ENCODE assay signal across 8 cellular contexts in the genomic region with DNA sequence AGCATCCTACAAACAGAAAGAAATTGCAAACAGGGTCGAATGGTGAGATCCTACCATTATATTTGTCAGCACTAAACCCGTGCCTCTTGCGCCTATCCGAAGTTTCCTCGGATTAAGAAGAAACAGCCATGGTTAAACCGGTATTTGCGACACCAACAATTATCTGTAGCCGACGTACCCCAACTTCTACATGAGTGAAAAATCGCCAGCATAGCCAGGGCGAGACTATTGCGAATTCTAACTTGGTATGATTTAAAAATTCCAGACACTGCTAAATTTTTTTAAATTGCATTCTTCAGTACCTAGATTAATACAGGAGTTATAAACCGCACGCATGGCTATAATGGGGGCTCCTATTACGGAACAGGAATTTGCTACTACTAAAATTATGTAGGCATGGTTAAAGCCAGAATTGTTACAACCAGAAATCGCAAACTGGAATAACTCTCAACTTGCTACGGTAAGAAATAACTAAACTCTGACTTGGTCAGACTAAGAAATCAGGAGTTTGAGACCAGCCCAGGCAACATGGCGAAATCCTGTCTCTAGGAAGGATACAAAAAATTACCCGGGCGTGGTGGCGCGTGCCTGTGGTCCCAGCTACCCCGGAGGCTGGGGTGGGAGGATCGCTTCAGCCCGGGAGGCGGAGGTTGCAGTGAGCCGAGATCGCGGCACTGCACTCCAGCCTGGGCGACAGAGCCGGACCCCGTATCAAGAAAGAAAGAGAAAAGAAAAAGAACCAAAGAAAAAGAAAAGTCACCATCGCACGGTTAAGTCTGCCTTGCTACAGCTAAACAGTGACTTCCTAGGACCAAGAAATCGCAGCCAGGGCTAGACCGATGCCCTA. TPM values are rescaled to one million over a fixed set of nuclear protein-coding genes. Genes with fewer than 3 reads are reported as not detected.
DNase-seq lines count a peak whose midpoint lies in the region; ATAC-seq and TF ChIP-seq lines count a peak whose summit lies in the region.

No MANE protein-coding gene starts in this region.

- H3K27me3 Mint-ChIP-seq in activated T-cell treated with anti-CD3 and anti-CD28 coated beads, Interleukin-2, amount 50 U/mL, for 72 hours (ENCODE audit: low read depth), result no peaks in the 10 kb centered on the region
- no peaks in the 10 kb centered on the region for H3K27me3 Mint-ChIP-seq in natural killer cell treated with Interleukin-12 subunit alpha and Interleukin-12 subunit beta and Interleukin-15 and Interleukin-18, amount 100 ng/mL, for 72 hours

- H3K9ac ChIP-seq in fibroblast of lung (ENCODE audit: insufficient read depth, low read length), result peak overlapping the region; percentile 95

- peak; percentile 22 for ATAC-seq in HG02840 (IDR thresholded peaks at IDR 0.05; ENCODE audit: low FRiP score, unreplicated experiment)
- peak in 1 of 2 donors; percentile 4 for ATAC-seq in activated T-cell treated with anti-CD3 and anti-CD28 coated beads, Interleukin-2, amount 50 U/mL, for 72 hours (replicated peaks in 1 of 2)
- peak; percentile 25 to 37 for ATAC-seq in natural killer cell treated with Interleukin-12 subunit alpha and Interleukin-12 subunit beta and Interleukin-15 and Interleukin-18, amount 100 ng/mL, for 72 hours
- ATAC-seq in GM21737 (IDR thresholded peaks at IDR 0.05; ENCODE audit: unreplicated experiment), result no peak

- H3K4me1 Mint-ChIP-seq in activated T-cell treated with anti-CD3 and anti-CD28 coated beads, Interleukin-2, amount 50 U/mL, for 72 hours (ENCODE audit: low read depth), result peaks cover 41% of the 10 kb centered on the region
- peaks cover 39 to 41% of the 10 kb centered on the region in 2 donors for H3K4me1 Mint-ChIP-seq in natural killer cell treated with Interleukin-12 subunit alpha and Interleukin-12 subunit beta and Interleukin-15 and Interleukin-18, amount 100 ng/mL, for 72 hours (ENCODE audit: low read depth in 2 of 2)

- H3K9me3 Mint-ChIP-seq in activated T-cell treated with anti-CD3 and anti-CD28 coated beads, Interleukin-2, amount 50 U/mL, for 72 hours, result no peaks in the 10 kb centered on the region
- no peaks in the 10 kb centered on the region for H3K9me3 Mint-ChIP-seq in natural killer cell treated with Interleukin-12 subunit alpha and Interleukin-12 subunit beta and Interleukin-15 and Interleukin-18, amount 100 ng/mL, for 72 hours

- no peak overlapping the region for H2AFZ ChIP-seq in fibroblast of lung (ENCODE audit: low read length)

- H3K79me2 ChIP-seq in fibroblast of lung (ENCODE audit: control insufficient read depth, insufficient read depth, low read length), result peaks cover 85% of the 10 kb centered on the region

- no peak for TF ChIP-seq EP300 in suprapubic skin (IDR thresholded peaks at IDR 0.05)

- H3K27me3 ChIP-seq in fibroblast of lung (ENCODE audit: control insufficient read depth, insufficient read depth, low read length), result no peaks in the 10 kb centered on the region
- H3K27me3 ChIP-seq in suprapubic skin, result no peaks in the 10 kb centered on the region

- peaks cover 21 to 23% of the 10 kb centered on the region in 2 donors for H3K36me3 Mint-ChIP-seq in activated T-cell treated with anti-CD3 and anti-CD28 coated beads, Interleukin-2, amount 50 U/mL, for 72 hours (ENCODE audit: insufficient read depth in 2 of 2)
- H3K36me3 Mint-ChIP-seq in natural killer cell treated with Interleukin-12 subunit alpha and Interleukin-12 subunit beta and Interleukin-15 and Interleukin-18, amount 100 ng/mL, for 72 hours, result peaks cover 6% of the 10 kb centered on the region

- H3K27ac Mint-ChIP-seq in activated T-cell treated with anti-CD3 and anti-CD28 coated beads, Interleukin-2, amount 50 U/mL, for 72 hours, result peak overlapping the region; percentile 100
- H3K27ac Mint-ChIP-seq in natural killer cell treated with Interleukin-12 subunit alpha and Interleukin-12 subunit beta and Interleukin-15 and Interleukin-18, amount 100 ng/mL, for 72 hours, result peak overlapping the region; percentile 93 to 95

- TF ChIP-seq CTCF in fibroblast of lung (conservative IDR thresholded peaks at IDR 0.05 in 1 of 2, IDR thresholded peaks at IDR 0.05 in 1 of 2; ENCODE audit: low read depth in 1 of 2, low read length in 2 of 2), result no peak
- no peak for TF ChIP-seq CTCF in suprapubic skin (IDR thresholded peaks at IDR 0.05)

- H3K4me3 ChIP-seq in fibroblast of lung (replicated peaks in 1 of 4; ENCODE audit: control extremely low read depth in 1 of 4, insufficient read depth in 1 of 4, low read depth in 3 of 4, low read length in 4 of 4), result peak overlapping the region; percentile 80 to 99 (median 92)
- H3K4me3 ChIP-seq in suprapubic skin, result peak overlapping the region; percentile 74

- under 1% methylated on average over 36 of the region's 36 CpGs for WGBS in suprapubic skin

- peak overlapping the region; percentile 100 for H3K4me2 ChIP-seq in fibroblast of lung (ENCODE audit: extremely low read depth, insufficient read depth, low read length)

- no peaks in the 10 kb centered on the region for H3K9me3 ChIP-seq in fibroblast of lung (ENCODE audit: control insufficient read depth, insufficient read depth, low read depth, low read length)
- no peaks in the 10 kb centered on the region for H3K9me3 ChIP-seq in suprapubic skin

- H4K20me1 ChIP-seq in fibroblast of lung (ENCODE audit: control insufficient read depth, extremely low read depth, insufficient read depth, low read length), result no peaks in the 10 kb centered on the region

- H3K36me3 ChIP-seq in fibroblast of lung (ENCODE audit: control insufficient read depth, insufficient read depth, low read length) (peaks cover 2% of the 10 kb centered on the region), suprapubic skin (peaks cover 1% of the 10 kb centered on the region)

- TF ChIP-seq POLR2A in suprapubic skin (IDR thresholded peaks at IDR 0.05), result no peak

- DNase-seq in GF-D8 (lab: John Stamatoyannopoulos, UW) (peak; percentile 28), NCI-H748 (lab: John Stamatoyannopoulos, UW; ENCODE audit: unreplicated experiment) (peak; percentile 84), fibroblast of lung (ENCODE audit: low read depth in 2 of 2) (peak; percentile 63 to 73), suprapubic skin (ENCODE audit: low spot score in 2 of 2) (peak; percentile 84 to 88)
- DNase-seq in activated T-cell treated with anti-CD3 and anti-CD28 coated beads, Interleukin-2, amount 50 U/mL, for 72 hours, result peak; percentile 51 to 69
- peak; percentile 77 for DNase-seq in natural killer cell treated with Interleukin-12 subunit alpha and Interleukin-12 subunit beta and Interleukin-15 and Interleukin-18, amount 100 ng/mL, for 72 hours (ENCODE audit: low spot score)

- peaks cover 23% of the 10 kb centered on the region for H3K4me1 ChIP-seq in fibroblast of lung (ENCODE audit: control insufficient read depth, extremely low read depth, insufficient read depth, low read length)
- H3K4me1 ChIP-seq in suprapubic skin, result peaks cover 33% of the 10 kb centered on the region

- peak overlapping the region; percentile 100 for H3K27ac ChIP-seq in fibroblast of lung (ENCODE audit: insufficient read depth, low read length)
- peak overlapping the region; percentile 97 for H3K27ac ChIP-seq in suprapubic skin

- peak overlapping the region; percentile 97 to 99 for H3K4me3 Mint-ChIP-seq in activated T-cell treated with anti-CD3 and anti-CD28 coated beads, Interleukin-2, amount 50 U/mL, for 72 hours
- peak overlapping the region; percentile 96 for H3K4me3 Mint-ChIP-seq in natural killer cell treated with Interleukin-12 subunit alpha and Interleukin-12 subunit beta and Interleukin-15 and Interleukin-18, amount 100 ng/mL, for 72 hours

RNA-seq across cellular contexts. Expression of a gene that starts 25.5 kb away (rescaled TPM):
- total RNA-seq in activated T-cell treated with anti-CD3 and anti-CD28 coated beads, Interleukin-2, amount 50 U/mL, for 72 hours, result 10 to 100 TPM in 1 of 2 donors, 1 to 10 TPM in 1; 9.9 to 10.0 TPM
- 1.8 and 3.1 TPM in 2 replicates for total RNA-seq in fibroblast of lung
- polyA plus RNA-seq in fibroblast of lung, result 0.61 and 1.4 TPM in 2 replicates
- polyA plus RNA-seq in fibroblast of lung (2012), result 0.69 and 2.1 TPM in 2 replicates
- polyA minus RNA-seq in fibroblast of lung (ENCODE audit: low replicate concordance), result 2.2 and 2.3 TPM in 2 replicates
- 1 to 10 TPM; 4.8 to 6.9 TPM for total RNA-seq in natural killer cell treated with Interleukin-12 subunit alpha and Interleukin-12 subunit beta and Interleukin-15 and Interleukin-18, amount 100 ng/mL, for 72 hours
- 1 to 10 TPM in 1 of 4 donors, under 1 TPM in 2, not detected in 1; 0.39 to 3.1 (median 0.89) TPM for total RNA-seq in suprapubic skin

RNA-seq across cellular contexts. Expression of a gene that starts 55.1 kb away (rescaled TPM):
- 10 to 100 TPM; 42.9 to 52.2 TPM for total RNA-seq in activated T-cell treated with anti-CD3 and anti-CD28 coated beads, Interleukin-2, amount 50 U/mL, for 72 hours
- total RNA-seq in fibroblast of lung (31.1 and 37.5 TPM in 2 replicates), suprapubic skin (10 to 100 TPM; 35.4 to 74.2 (median 55.9) TPM)
- 33.2 and 38.6 TPM in 2 replicates for polyA plus RNA-seq in fibroblast of lung
- polyA plus RNA-seq in fibroblast of lung (2012), result 19.6 and 23.0 TPM in 2 replicates
- 5.1 and 22.9 TPM in 2 replicates for polyA minus RNA-seq in fibroblast of lung (ENCODE audit: low replicate concordance)
- 10 to 100 TPM; 39.5 to 59.9 TPM for total RNA-seq in natural killer cell treated with Interleukin-12 subunit alpha and Interleukin-12 subunit beta and Interleukin-15 and Interleukin-18, amount 100 ng/mL, for 72 hours

Comparison
In these comparisons a context has a peak if more than half of its experiments do, and no peak if none do; other contexts are left out.
1. DNase-seq: peak in every context shown above with its lines; median percentile 86 in suprapubic skin; 84 in NCI-H748; 77 in natural killer cell treated with Interleukin-12 subunit alpha and Interleukin-12 subunit beta and Interleukin-15 and Interleukin-18, amount 100 ng/mL, for 72 hours; 68 in fibroblast of lung; 60 in activated T-cell treated with anti-CD3 and anti-CD28 coated beads, Interleukin-2, amount 50 U/mL, for 72 hours; 28 in GF-D8.